Comparison of ENCODE assay signal across 18 cellular contexts in the genomic region with DNA sequence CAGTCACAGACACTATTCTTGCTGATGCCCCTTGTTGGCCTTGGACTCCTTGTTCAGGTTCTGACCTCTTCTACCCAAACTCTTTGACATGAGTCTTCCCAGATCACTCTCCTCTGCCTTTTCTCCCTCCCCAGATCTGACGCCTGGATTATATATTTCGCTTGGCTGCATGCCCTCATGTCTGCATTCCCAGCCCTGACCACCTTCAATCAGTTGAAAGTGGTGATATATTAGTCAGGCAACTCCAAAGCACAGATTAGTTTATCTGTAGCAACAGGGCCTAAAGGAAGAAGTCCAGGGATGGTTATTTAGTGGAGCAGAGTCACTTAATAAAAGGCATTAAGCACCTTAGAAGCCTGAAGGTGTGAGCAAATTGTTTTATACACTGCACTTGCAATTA.
DNase-seq lines count a peak whose midpoint lies in the region; ATAC-seq and TF ChIP-seq lines count a peak whose summit lies in the region.
"Had no signal": no experiment of that assay in that cellular context is flagged by ENCODE, and none has a peak within 500 bp of the region (broad histone marks: within the 10 kb centered on the region; RNA-seq: fewer than 3 reads in every experiment).

No MANE protein-coding gene starts in this region.

- TF ChIP-seq CTCF in OCI-LY3 (IDR thresholded peaks at IDR 0.05; ENCODE audit: low read depth, low read length) (no peak), retinal pigment epithelial cell (conservative IDR thresholded peaks at IDR 0.05; ENCODE audit: low read depth, low read length) (no peak), glutamatergic neuron (IDR thresholded peaks at IDR 0.05; ENCODE audit: partially characterized antibody, unreplicated experiment) (no peak)
- no peak for TF ChIP-seq CTCF in CD4-positive, alpha-beta T cell (IDR thresholded peaks at IDR 0.05)

- H3K9ac ChIP-seq in OCI-LY3 (ENCODE audit: low read length), result no peak overlapping the region
- H3K9ac ChIP-seq: BLaER1 treated with 17β-estradiol and CSF1 and Interleukin-3, amounts not matched to agents 10 nM and 100 nM; GM23248 had no signal

- H3K36me3 Mint-ChIP-seq in CD4-positive, alpha-beta T cell (ENCODE audit: low read depth), result no peaks in the 10 kb centered on the region
- no peaks in the 10 kb centered on the region for H3K36me3 Mint-ChIP-seq in glutamatergic neuron (ENCODE audit: unreplicated experiment)
- no peaks in the 10 kb centered on the region for H3K36me3 Mint-ChIP-seq in activated CD8-positive, alpha-beta memory T cell treated with anti-CD3 and anti-CD28 coated beads, Interleukin-2, amount 10 ng/mL, durations not matched to agents 7 days and 5 days
- H3K36me3 Mint-ChIP-seq: CD8-positive, alpha-beta memory T cell had no signal

- peak; percentile 21 for DNase-seq in Daoy (ENCODE audit: low read depth)
- DNase-seq in astrocyte of the hippocampus (ENCODE audit: low read depth, low spot score), result peak; percentile 29
- DNase-seq in retinal pigment epithelial cell (ENCODE audit: low read depth), result peak; percentile 19
- DNase-seq in CD4-positive, alpha-beta T cell, result no peak
- DNase-seq in glutamatergic neuron, result no peak
- no peak for DNase-seq in activated CD8-positive, alpha-beta memory T cell treated with anti-CD3 and anti-CD28 coated beads, Interleukin-2, amount 10 ng/mL, durations not matched to agents 7 days and 5 days
- DNase-seq: 8988T; CD8-positive, alpha-beta memory T cell; COR-L47; DMS 273 treated with DMSO at 0.1 percent for 48 hours; DMS53; GDM1; GM23248; HCEC 1CT had no signal

- H3K36me3 ChIP-seq in OCI-LY3 (replicated peaks; ENCODE audit: low read depth, low read length), result no peaks in the 10 kb centered on the region
- H3K36me3 ChIP-seq: BLaER1 treated with 17β-estradiol and CSF1 and Interleukin-3, amounts not matched to agents 10 nM and 100 nM had no signal

- H2AFZ ChIP-seq in OCI-LY3 (ENCODE audit: low read depth, low read length), result no peak overlapping the region
- H2AFZ ChIP-seq: GM23248 had no signal

- H3K27me3 Mint-ChIP-seq in CD4-positive, alpha-beta T cell, result peaks cover 31% of the 10 kb centered on the region
- no peaks in the 10 kb centered on the region for H3K27me3 Mint-ChIP-seq in glutamatergic neuron (ENCODE audit: unreplicated experiment)
- peaks cover 4% of the 10 kb centered on the region for H3K27me3 Mint-ChIP-seq in activated CD8-positive, alpha-beta memory T cell treated with anti-CD3 and anti-CD28 coated beads, Interleukin-2, amount 10 ng/mL, durations not matched to agents 7 days and 5 days

- H3K4me3 ChIP-seq in OCI-LY3 (ENCODE audit: low read length) (no peak overlapping the region), retinal pigment epithelial cell (ENCODE audit: low read length) (no peak overlapping the region)
- H3K4me3 ChIP-seq: BLaER1 treated with 17β-estradiol and CSF1 and Interleukin-3, amounts not matched to agents 10 nM and 100 nM; GM23248 had no signal

- CTCF ChIA-PET in CD4-positive, alpha-beta T cell (lab: Charles Lee), result interaction anchor here (0.8 kb wide), 1 partner anchor 10 kb away, joined by 3 read pairs; no protein-coding TSS in a partner anchor
- CTCF ChIA-PET in activated CD8-positive, alpha-beta memory T cell treated with anti-CD3 and anti-CD28 coated beads, Interleukin-2, amount 10 ng/mL, durations not matched to agents 7 days and 5 days (lab: Charles Lee), result no interaction called here

- peaks cover 13% of the 10 kb centered on the region for H3K4me1 ChIP-seq in OCI-LY3 (ENCODE audit: low read length)
- H3K4me1 ChIP-seq: BLaER1 treated with 17β-estradiol and CSF1 and Interleukin-3, amounts not matched to agents 10 nM and 100 nM had no signal

- H4K20me1 ChIP-seq in OCI-LY3 (ENCODE audit: insufficient read depth, low read length), result no peaks in the 10 kb centered on the region
- H4K20me1 ChIP-seq: BLaER1 treated with 17β-estradiol and CSF1 and Interleukin-3, amounts not matched to agents 10 nM and 100 nM had no signal

- H3K27ac Mint-ChIP-seq in CD4-positive, alpha-beta T cell, result no peak overlapping the region
- H3K27ac Mint-ChIP-seq in glutamatergic neuron (ENCODE audit: unreplicated experiment), result no peak overlapping the region
- no peak overlapping the region for H3K27ac Mint-ChIP-seq in activated CD8-positive, alpha-beta memory T cell treated with anti-CD3 and anti-CD28 coated beads, Interleukin-2, amount 10 ng/mL, durations not matched to agents 7 days and 5 days
- H3K27ac Mint-ChIP-seq: B cell had no signal

- intact Hi-C loops in CD4-positive, alpha-beta T cell (cut with DNase I, micrococcal nuclease), result no loop called here

- H3K27ac ChIP-seq in OCI-LY3 (ENCODE audit: low read length), result no peak overlapping the region
- no peak overlapping the region for H3K27ac ChIP-seq in CD4-positive, alpha-beta T cell (ENCODE audit: low read depth, low read length)
- H3K27ac ChIP-seq: BLaER1 treated with 17β-estradiol and CSF1 and Interleukin-3, amounts not matched to agents 10 nM and 100 nM; GM23248; HL-60 had no signal

- H3K9me3 Mint-ChIP-seq in CD4-positive, alpha-beta T cell, result no peaks in the 10 kb centered on the region
- peaks cover 5% of the 10 kb centered on the region for H3K9me3 Mint-ChIP-seq in glutamatergic neuron (ENCODE audit: unreplicated experiment)
- H3K9me3 Mint-ChIP-seq in activated CD8-positive, alpha-beta memory T cell treated with anti-CD3 and anti-CD28 coated beads, Interleukin-2, amount 10 ng/mL, durations not matched to agents 7 days and 5 days (ENCODE audit: low read depth), result no peaks in the 10 kb centered on the region
- H3K9me3 Mint-ChIP-seq: CD8-positive, alpha-beta memory T cell had no signal

- 0 out of 2 replicates have a peak overlapping the region, but pooled peaks have one; percentile 4 for H3K4me2 ChIP-seq in OCI-LY3 (ENCODE audit: low read length)
- H3K4me2 ChIP-seq: BLaER1 treated with 17β-estradiol and CSF1 and Interleukin-3, amounts not matched to agents 10 nM and 100 nM had no signal

- no peak overlapping the region for H3K4me3 Mint-ChIP-seq in CD4-positive, alpha-beta T cell
- H3K4me3 Mint-ChIP-seq in glutamatergic neuron (ENCODE audit: unreplicated experiment), result no peak overlapping the region
- no peak overlapping the region for H3K4me3 Mint-ChIP-seq in activated CD8-positive, alpha-beta memory T cell treated with anti-CD3 and anti-CD28 coated beads, Interleukin-2, amount 10 ng/mL, durations not matched to agents 7 days and 5 days
- H3K4me3 Mint-ChIP-seq: B cell had no signal

- no peaks in the 10 kb centered on the region for H3K27me3 ChIP-seq in OCI-LY3 (ENCODE audit: low read depth, low read length)
- H3K27me3 ChIP-seq in CD4-positive, alpha-beta T cell (ENCODE audit: control insufficient read depth, insufficient read depth, low read length), result peaks cover 2% of the 10 kb centered on the region
- H3K27me3 ChIP-seq: BLaER1 treated with 17β-estradiol and CSF1 and Interleukin-3, amounts not matched to agents 10 nM and 100 nM had no signal

- POLR2A ChIA-PET in CD4-positive, alpha-beta T cell (lab: Charles Lee), result no interaction called here

- no peaks in the 10 kb centered on the region for H3K4me1 Mint-ChIP-seq in CD4-positive, alpha-beta T cell (ENCODE audit: low read depth)
- H3K4me1 Mint-ChIP-seq in glutamatergic neuron (ENCODE audit: low read depth, unreplicated experiment), result peaks cover 12% of the 10 kb centered on the region
- H3K4me1 Mint-ChIP-seq in activated CD8-positive, alpha-beta memory T cell treated with anti-CD3 and anti-CD28 coated beads, Interleukin-2, amount 10 ng/mL, durations not matched to agents 7 days and 5 days, result no peaks in the 10 kb centered on the region
- H3K4me1 Mint-ChIP-seq: B cell; CD8-positive, alpha-beta memory T cell had no signal

- no peaks in the 10 kb centered on the region for H3K79me2 ChIP-seq in OCI-LY3 (ENCODE audit: low read length)

- H3K9me3 ChIP-seq in OCI-LY3 (ENCODE audit: insufficient read depth, low read length), result no peaks in the 10 kb centered on the region
- no peaks in the 10 kb centered on the region for H3K9me3 ChIP-seq in CD4-positive, alpha-beta T cell (ENCODE audit: control insufficient read depth, low read length)
- H3K9me3 ChIP-seq: BLaER1 treated with 17β-estradiol and CSF1 and Interleukin-3, amounts not matched to agents 10 nM and 100 nM had no signal

- no peak for ATAC-seq in CD4-positive, alpha-beta T cell (ENCODE audit: poor library complexity)
- ATAC-seq in activated CD8-positive, alpha-beta memory T cell treated with anti-CD3 and anti-CD28 coated beads, Interleukin-2, amount 10 ng/mL, durations not matched to agents 7 days and 5 days, result no peak

Comparison
In these comparisons a context has a peak if more than half of its experiments do, and no peak if none do; other contexts are left out.
1. DNase-seq: peak in Daoy (single experiment), astrocyte of the hippocampus (single experiment) and retinal pigment epithelial cell (single experiment); none in CD4-positive, alpha-beta T cell (0 of 10), glutamatergic neuron (single experiment) and activated CD8-positive, alpha-beta memory T cell treated with anti-CD3 and anti-CD28 coated beads, Interleukin-2, amount 10 ng/mL, durations not matched to agents 7 days and 5 days (single experiment).